ENCODE assay signal across 17 cellular contexts in genomic region chr5:123520677-123521247, GRCh38. TPM values are rescaled to one million over a fixed set of nuclear protein-coding genes. Genes with fewer than 3 reads are reported as not detected.
DNase-seq lines count a peak whose midpoint lies in the region; ATAC-seq and TF ChIP-seq lines count a peak whose summit lies in the region.
"Had no signal": no experiment of that assay in that cellular context is flagged by ENCODE, and none has a peak within 500 bp of the region (broad histone marks: within the 10 kb centered on the region; RNA-seq: fewer than 3 reads in every experiment).

No MANE protein-coding gene starts in this region.

- H3K36me3 ChIP-seq in OCI-LY7 (ENCODE audit: insufficient read depth, low read length) (no peaks in the 10 kb centered on the region), colonic mucosa (no peaks in the 10 kb centered on the region)
- H3K36me3 ChIP-seq: heart right ventricle, ovary had no signal

- H3K4me2 ChIP-seq in OCI-LY7 (ENCODE audit: low read length) = peak overlapping the region; percentile 55

- DNase-seq in OCI-LY7 (ENCODE audit: low spot score) (peak; percentile 17), EL (no peak), colonic mucosa (no peak), middle frontal gyrus (ENCODE audit: extremely low spot score, low spot score) (no peak), NCI-H146 (lab: John Stamatoyannopoulos, UW) (no peak)
- DNase-seq: activated CD8-positive, alpha-beta T cell treated with anti-CD3 and anti-CD28 coated beads for 36 hours; CD4-positive, alpha-beta memory T cell; heart right ventricle; NCI-H1092 treated with DMSO at 0.1 percent for 48 hours; NCI-H69; ovary; stimulated activated CD4-positive, alpha-beta T cell treated with anti-CD3 and anti-CD28 coated beads, Interleukin-4, amount 100 ng/mL, for 24 hours; SW 1271 had no signal

- peak; percentile 74 for ATAC-seq in GM18511 (IDR thresholded peaks at IDR 0.05; ENCODE audit: unreplicated experiment)
- ATAC-seq in GM21447 (IDR thresholded peaks at IDR 0.05; ENCODE audit: unreplicated experiment) = peak; percentile 58
- peak; percentile 42 for ATAC-seq in HG03039 (IDR thresholded peaks at IDR 0.05; ENCODE audit: unreplicated experiment)
- ATAC-seq: activated CD8-positive, alpha-beta T cell treated with anti-CD3 and anti-CD28 coated beads for 36 hours; heart right ventricle had no signal

- H3K79me2 ChIP-seq in OCI-LY7 (ENCODE audit: insufficient read depth, low read depth, low read length) = peaks cover 79% of the 10 kb centered on the region; the same call in 1 of the 2 replicates

- CTCF ChIA-PET in OCI-LY7 (lab: Charles Lee; ENCODE audit: unreplicated experiment) = no interaction called here

- peaks cover 36% of the 10 kb centered on the region for H3K4me1 ChIP-seq in OCI-LY7 (ENCODE audit: insufficient read depth, low read length, poor library complexity, severe bottlenecking)
- H3K4me1 ChIP-seq in colonic mucosa = peaks cover 3% of the 10 kb centered on the region

- intact Hi-C loops in OCI-LY7 (cut with micrococcal nuclease; ENCODE audit: unreplicated experiment) = no loop called here
- intact Hi-C loops in colonic mucosa (cut with DNase I) = no loop called here

- peaks cover 23% of the 10 kb centered on the region; the same call in 1 of the 2 replicates for H4K20me1 ChIP-seq in OCI-LY7 (ENCODE audit: insufficient read depth, low read length)

- H3K27me3 ChIP-seq in colonic mucosa = no peaks in the 10 kb centered on the region
- H3K27me3 ChIP-seq: heart right ventricle, ovary had no signal

- H3K9me3 ChIP-seq in OCI-LY7 (ENCODE audit: low read length) (no peaks in the 10 kb centered on the region), colonic mucosa (no peaks in the 10 kb centered on the region)
- H3K9me3 ChIP-seq: heart right ventricle, ovary had no signal

- no peak overlapping the region for H3K27ac ChIP-seq in OCI-LY7 (ENCODE audit: low read depth, low read length, poor library complexity, severe bottlenecking)
- no peak overlapping the region for H3K27ac ChIP-seq in colonic mucosa
- H3K27ac ChIP-seq: heart right ventricle, ovary had no signal

- H2AFZ ChIP-seq in OCI-LY7 (ENCODE audit: low read length) = no peak overlapping the region

- H3K9me2 ChIP-seq in OCI-LY7 (ENCODE audit: insufficient read depth, low read length) = no peaks in the 10 kb centered on the region

- POLR2A ChIA-PET in OCI-LY7 (lab: Charles Lee) = interaction anchor here (0.7 to 1.0 kb wide), 3 partner anchors 8 to 24 kb away, joined by 3 to 4 read pairs (median 3); partner anchors contain the start of gene CSNK1G3

- no TSS peak for BruUV-seq in OCI-LY7 (replicated peaks; lab: Mats Ljungman, UMichigan)

- TF ChIP-seq CTCF in OCI-LY7 (conservative IDR thresholded peaks at IDR 0.05; ENCODE audit: low read length) (no peak), colonic mucosa (IDR thresholded peaks at IDR 0.05) (no peak)

- H3K9ac ChIP-seq in colonic mucosa (ENCODE audit: low read depth in 2 of 2, low read length in 2 of 2) = no peak overlapping the region

- H3K4me3 ChIP-seq in OCI-LY7 (ENCODE audit: low read depth, low read length, poor library complexity, severe bottlenecking) (peak overlapping the region; percentile 25), colonic mucosa (no peak overlapping the region)
- H3K4me3 ChIP-seq: heart right ventricle, lung, ovary had no signal

RNA-seq across cellular contexts. Expression of gene CSNK1G3, which starts 8.8 kb away (rescaled TPM):
- 21.0 and 23.1 TPM in 2 replicates for total RNA-seq in OCI-LY7 (2014; rRNA removed; shearing (Covaris generic))
- total RNA-seq in OCI-LY7 (2022) = 20.9 and 23.0 TPM in 2 replicates
- total RNA-seq in colonic mucosa = 10 to 100 TPM; 55.5 to 78.3 TPM
